ENCODE assay signal across 19 cellular contexts in the genomic region with DNA sequence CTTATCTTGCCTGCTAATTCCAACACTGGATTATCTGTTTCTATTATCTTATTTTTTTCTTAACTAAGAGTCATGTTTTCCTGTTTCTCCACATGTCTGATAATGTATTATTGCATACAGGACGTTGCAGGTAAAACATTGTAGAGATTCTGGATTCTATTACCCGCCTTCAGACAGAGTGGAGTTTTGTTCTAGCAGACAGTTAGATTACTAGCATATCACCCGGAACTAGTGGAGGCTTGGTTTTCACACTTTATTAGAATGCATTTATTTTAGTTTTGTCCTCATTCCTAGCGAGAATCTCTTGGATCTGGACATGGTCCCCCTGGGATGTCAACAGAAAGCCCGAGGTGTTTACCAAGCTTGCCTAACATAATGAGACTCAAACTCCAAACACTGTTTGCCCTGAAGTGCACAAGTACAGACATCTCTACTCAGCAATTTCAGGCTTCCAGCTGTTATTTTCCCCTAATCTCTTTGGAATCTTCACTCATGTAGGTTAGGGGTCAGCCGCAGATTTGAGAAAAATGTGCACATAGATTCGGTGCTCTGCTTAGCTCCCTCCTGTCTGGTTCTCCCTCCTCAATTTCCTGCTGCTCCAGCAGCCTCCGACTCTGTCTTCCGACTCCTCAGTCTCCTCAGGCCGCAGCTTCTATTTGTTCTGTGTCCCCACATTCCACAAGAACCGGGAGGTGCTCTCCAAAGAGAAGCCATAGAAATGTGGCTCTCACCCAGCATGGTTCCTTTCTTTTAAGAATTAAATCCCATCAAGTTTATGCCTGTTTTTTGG. TPM values are rescaled to one million over a fixed set of nuclear protein-coding genes. Genes with fewer than 3 reads are reported as not detected.
DNase-seq lines count a peak whose midpoint lies in the region; ATAC-seq, FAIRE-seq and TF ChIP-seq lines count a peak whose summit lies in the region.
"Had no signal": no experiment of that assay in that cellular context is flagged by ENCODE, and none has a peak within 500 bp of the region (broad histone marks: within the 10 kb centered on the region; RNA-seq: fewer than 3 reads in every experiment).

No MANE protein-coding gene starts in this region.

- TF ChIP-seq CTCF in A549 (IDR thresholded peaks at IDR 0.05) (no peak), IMR-90 (conservative IDR thresholded peaks at IDR 0.05; ENCODE audit: low read depth, low read length) (no peak), epithelial cell of esophagus (IDR thresholded peaks at IDR 0.05; ENCODE audit: insufficient read depth, low read depth, low read length, missing control alignments) (no peak), lower lobe of right lung (IDR thresholded peaks at IDR 0.05) (no peak)

- 58% methylated on average over 11 of the region's 11 CpGs for WGBS in A549 (ENCODE audit: missing lambda C conversion rate)
- 33% methylated on average over 3 of the region's 11 CpGs; no CpG with 5 or more reads in 1 of the 2 experiments for WGBS in IMR-90 (ENCODE audit: extremely low coverage in 2 of 2, insufficient read length in 1 of 2), 2 experiments

- H2BK15ac ChIP-seq in IMR-90 (ENCODE audit: low read depth, low read length) = peak overlapping the region; percentile 37; the same call in 2 of the 3 replicates

- H3K14ac ChIP-seq in IMR-90 (replicated peaks; ENCODE audit: low read depth, low read length) = peak overlapping the region; percentile 24

- H3K4ac ChIP-seq in IMR-90 (ENCODE audit: low read depth, low read length) = peak overlapping the region; percentile 3; the same call in 1 of the 2 replicates

- peak overlapping the region; percentile 3 to 32 for H4K8ac ChIP-seq in IMR-90 (ENCODE audit: low read depth in 2 of 2, low read length in 2 of 2)

- H2BK20ac ChIP-seq in IMR-90 (ENCODE audit: low read depth, low read length) = peak overlapping the region; percentile 53; the same call in 1 of the 2 replicates

- no peak overlapping the region for H3K56ac ChIP-seq in IMR-90 (ENCODE audit: extremely low read depth, insufficient read depth, low read length)

- H3K4me3 ChIP-seq in A549 (no peak overlapping the region), IMR-90 (ENCODE audit: insufficient read depth, low read depth, low read length) (no peak overlapping the region), epithelial cell of esophagus (ENCODE audit: low read length) (no peak overlapping the region), lower lobe of right lung (no peak overlapping the region)

- peak overlapping the region; percentile 1; the same call in 1 of the 2 replicates for H3K9ac ChIP-seq in IMR-90 (ENCODE audit: low read depth, low read length)

- in situ Hi-C loops in IMR-90 (cut with MboI; ENCODE audit: low sequenced_read_pairs) = no loop called here

- no peak for FAIRE-seq in A549 (lab: Jason Lieb, UNC)
- FAIRE-seq: GM12892, islet of Langerhans, urothelium cell line had no signal

- H2BK5ac ChIP-seq in IMR-90 (ENCODE audit: low read depth, low read length, poor library complexity, severe bottlenecking) = peak overlapping the region; percentile 0

- DNase-seq in A549 (ENCODE audit: low read depth in 1 of 2, low spot score in 1 of 2) = no peak
- DNase-seq in IMR-90 = no peak
- peak; percentile 33 for DNase-seq in epithelial cell of esophagus (ENCODE audit: low read depth)
- DNase-seq in lower lobe of right lung = no peak
- DNase-seq in epidermal melanocyte (ENCODE audit: insufficient read length, low spot score) = no peak
- DNase-seq: activated CD4-positive, alpha-beta T cell treated with anti-CD3 and anti-CD28 coated beads for 1 hour; activated T-cell treated with anti-CD3 and anti-CD28 coated beads, Interleukin-2, amount 50 U/mL, for 4 hours; DMS53; effector memory CD8-positive, alpha-beta T cell; NCI-H1694; stimulated activated CD8-positive, alpha-beta memory T cell treated with anti-CD3 and anti-CD28 coated beads, Interleukin-4, amount 100 ng/mL, for 48 hours; SW 1271 had no signal

- intact Hi-C loops in IMR-90 (cut with micrococcal nuclease) (no loop called here), lower lobe of right lung (cut with DNase I) (no loop called here)

- H3K27ac ChIP-seq in A549 = peak overlapping the region; percentile 13 to 66; a peak in 4 of 6 replicates
- H3K27ac ChIP-seq in IMR-90 (ENCODE audit: insufficient read depth, low read length) = no peak overlapping the region
- peak overlapping the region; percentile 42 for H3K27ac ChIP-seq in lower lobe of right lung
- H3K27ac ChIP-seq: neutrophil had no signal

- BruUV-seq in IMR-90 (replicated peaks; lab: Mats Ljungman, UMichigan) = no TSS peak

- H4K5ac ChIP-seq in IMR-90 (ENCODE audit: low read depth, low read length) = peak overlapping the region; percentile 33; the same call in 1 of the 2 replicates

- H3K4me2 ChIP-seq in A549 = peak overlapping the region; percentile 43; the same call in 2 of the 3 replicates
- peak overlapping the region; percentile 7; the same call in 1 of the 2 replicates for H3K4me2 ChIP-seq in IMR-90 (ENCODE audit: low read depth, low read length)

- peak overlapping the region; percentile 79 for H2AFZ ChIP-seq in IMR-90 (replicated peaks; ENCODE audit: low read length, poor library complexity)

- no peaks in the 10 kb centered on the region for H4K20me1 ChIP-seq in IMR-90 (ENCODE audit: insufficient read depth, low read length)

- TF ChIP-seq RAD21 in A549 (conservative IDR thresholded peaks at IDR 0.05 in 1 of 2, IDR thresholded peaks at IDR 0.05 in 1 of 2) (no peak), IMR-90 (IDR thresholded peaks at IDR 0.05; ENCODE audit: low read length) (no peak)

- H3K23ac ChIP-seq in IMR-90 (ENCODE audit: low read depth, low read length) = peak overlapping the region; percentile 5; the same call in 1 of the 2 replicates

- H3K79me1 ChIP-seq in IMR-90 (ENCODE audit: low read depth in 1 of 2, low read length in 2 of 2) = no peaks in the 10 kb centered on the region

- peak overlapping the region; percentile 43; the same call in 1 of the 2 replicates for H3K18ac ChIP-seq in IMR-90 (ENCODE audit: low read depth, low read length)

- no peak overlapping the region for H2AK9ac ChIP-seq in IMR-90 (replicated peaks; ENCODE audit: low read depth, low read length, poor library complexity)

- POLR2A ChIA-PET in A549 (lab: Yijun Ruan, JAX) (no interaction called here), IMR-90 (lab: Charles Lee; ENCODE audit: unreplicated experiment) (no interaction called here)

- H3K9me1 ChIP-seq in IMR-90 (ENCODE audit: insufficient read depth, low read length) = no peaks in the 10 kb centered on the region

- peak overlapping the region; percentile 63 for H2BK120ac ChIP-seq in IMR-90 (ENCODE audit: low read depth, low read length)

- H4K91ac ChIP-seq in IMR-90 (ENCODE audit: insufficient read depth, low read depth, low read length) = 0 out of 2 replicates have a peak overlapping the region, but pooled peaks have one; percentile 4

- peaks cover 6% of the 10 kb centered on the region; the same call in 1 of the 3 replicates for H3K4me1 ChIP-seq in A549
- peaks cover 6% of the 10 kb centered on the region for H3K4me1 ChIP-seq in IMR-90 (ENCODE audit: control insufficient read depth, insufficient read depth, low read length)
- peaks cover 19% of the 10 kb centered on the region for H3K4me1 ChIP-seq in lower lobe of right lung

- no peak for TF ChIP-seq EP300 in A549 (IDR thresholded peaks at IDR 0.05)

- TF ChIP-seq POLR2A in A549 (IDR thresholded peaks at IDR 0.05; ENCODE audit: low read length) (no peak), IMR-90 (IDR thresholded peaks at IDR 0.05; ENCODE audit: low read depth, low read length) (no peak)

- CTCF ChIA-PET in A549 (lab: Yijun Ruan, JAX) (no interaction called here), IMR-90 (lab: Yijun Ruan, JAX) (interaction anchor here (0.6 to 0.9 kb wide), 3 partner anchors 12 to 24 kb away, joined by 4 to 7 read pairs (median 6); no protein-coding TSS in a partner anchor)

- H2AK5ac ChIP-seq in IMR-90 (ENCODE audit: low read depth, low read length) = no peak overlapping the region

- ATAC-seq in A549 (no peak), IMR-90 (ENCODE audit: low read depth) (peak; percentile 81), lower lobe of right lung (peak; percentile 21 to 60), HG03457 (IDR thresholded peaks at IDR 0.05; ENCODE audit: unreplicated experiment) (no peak), GM21528 (IDR thresholded peaks at IDR 0.05; ENCODE audit: low FRiP score, unreplicated experiment) (no peak), HG02642 (IDR thresholded peaks at IDR 0.05; ENCODE audit: poor library complexity, unreplicated experiment) (no peak)
- ATAC-seq: activated T-cell treated with anti-CD3 and anti-CD28 coated beads, Interleukin-2, amount 50 U/mL, for 4 hours; effector memory CD8-positive, alpha-beta T cell had no signal

- H3K36me3 ChIP-seq in IMR-90 (ENCODE audit: control insufficient read depth, insufficient read depth, low read length) = no peaks in the 10 kb centered on the region
- no peaks in the 10 kb centered on the region for H3K36me3 ChIP-seq in lower lobe of right lung
- H3K36me3 ChIP-seq: neutrophil had no signal

- dilution Hi-C loops in IMR-90 (cut with HindIII; ENCODE audit: low sequenced_read_pairs, unreplicated experiment) = no loop called here

- H3K27me3 ChIP-seq in IMR-90 (ENCODE audit: control insufficient read depth, insufficient read depth, low read length) = no peaks in the 10 kb centered on the region
- no peaks in the 10 kb centered on the region for H3K27me3 ChIP-seq in lower lobe of right lung (ENCODE audit: low read depth)

- H3K9me3 ChIP-seq in A549 (peaks cover 14% of the 10 kb centered on the region; the same call in 2 of the 3 replicates), IMR-90 (ENCODE audit: control insufficient read depth, insufficient read depth, low read length) (peaks cover 8% of the 10 kb centered on the region), lower lobe of right lung (peaks cover 13% of the 10 kb centered on the region)
- H3K9me3 ChIP-seq: neutrophil had no signal

RNA-seq across cellular contexts. Expression of a gene that starts 36.8 kb away (rescaled TPM):
- polyA plus RNA-seq in A549 (2011; rRNA removed) (96.5 and 111 TPM in 2 replicates), A549 (2017; fragmentation: RNase III; extraction: RNeasy Plus Mini Kit Qiagen cat#74134 plus additional on column Dnase treatment) (68.3 to 75.4 TPM (median 68.5 TPM) in 3 replicates), IMR-90 (2012; rRNA removed) (92.3 and 103 TPM in 2 replicates)
- 84.0 and 107 TPM in 2 replicates for polyA plus RNA-seq in A549 (2012; cell fraction: cytosol; rRNA removed)
- polyA plus RNA-seq in A549 (2012; cell fraction: nucleus; rRNA removed) = 211 and 261 TPM in 2 replicates
- 308 and 310 TPM in 2 replicates for polyA minus RNA-seq in A549 (2011; rRNA and poly(A)+ RNA removed)
- total RNA-seq in IMR-90 (2012; rRNA removed) (25.8 and 27.8 TPM in 2 replicates), lower lobe of right lung (176 TPM)
- polyA plus RNA-seq in IMR-90 (2012; cell fraction: cytosol; rRNA removed) = 46.4 and 102 TPM in 2 replicates
- 122 and 210 TPM in 2 replicates for polyA plus RNA-seq in IMR-90 (2012; cell fraction: nucleus; rRNA removed; ENCODE audit: low replicate concordance)

RNA-seq across cellular contexts. Expression of a gene that starts 40.1 kb away (rescaled TPM):
- polyA plus RNA-seq in A549 (2011; rRNA removed) (6.6 and 7.2 TPM in 2 replicates), A549 (2017; fragmentation: RNase III; extraction: RNeasy Plus Mini Kit Qiagen cat#74134 plus additional on column Dnase treatment) (15.1 to 17.1 TPM (median 15.3 TPM) in 3 replicates), IMR-90 (2012; rRNA removed) (53.7 and 66.7 TPM in 2 replicates)
- 18.8 and 19.0 TPM in 2 replicates for polyA plus RNA-seq in A549 (2012; cell fraction: cytosol; rRNA removed)
- polyA plus RNA-seq in A549 (2012; cell fraction: nucleus; rRNA removed) = 39.9 and 45.7 TPM in 2 replicates
- 5.4 and 5.8 TPM in 2 replicates for polyA minus RNA-seq in A549 (2011; rRNA and poly(A)+ RNA removed)
- total RNA-seq in IMR-90 (2012; rRNA removed) (21.5 and 25.0 TPM in 2 replicates), lower lobe of right lung (67.7 TPM)
- 46.3 and 63.2 TPM in 2 replicates for polyA plus RNA-seq in IMR-90 (2012; cell fraction: cytosol; rRNA removed)
- 204 and 236 TPM in 2 replicates for polyA plus RNA-seq in IMR-90 (2012; cell fraction: nucleus; rRNA removed; ENCODE audit: low replicate concordance)

Comparison
In these comparisons a context has a peak if more than half of its experiments do, and no peak if none do; other contexts are left out.
1. ATAC-seq: peak in IMR-90 (single experiment) and lower lobe of right lung (2 of 2); none in A549 (0 of 2), HG03457 (single experiment), GM21528 (single experiment) and HG02642 (single experiment).